Comparison of ENCODE assay signal across 3 cellular contexts in genomic region chr11:30852645-30853044, GRCh38.
TF ChIP-seq lines count a peak whose summit lies in the region.

No MANE protein-coding gene starts in this region.

TF ChIP-seq in A549, 52 proteins besides CTCF, POLR2A, EP300 and RAD21:
- peak; percentile 70 for TF ChIP-seq MAFK (IDR thresholded peaks at IDR 0.05; ENCODE audit: partially characterized antibody)
- TF ChIP-seq FOSB (CRISPR knock-in tag; IDR thresholded peaks at IDR 0.05): no peak
- no peak for TF ChIP-seq MAZ (IDR thresholded peaks at IDR 0.05; ENCODE audit: borderline replicate concordance, low read depth, low read length)
- TF ChIP-seq, protein P1, sequence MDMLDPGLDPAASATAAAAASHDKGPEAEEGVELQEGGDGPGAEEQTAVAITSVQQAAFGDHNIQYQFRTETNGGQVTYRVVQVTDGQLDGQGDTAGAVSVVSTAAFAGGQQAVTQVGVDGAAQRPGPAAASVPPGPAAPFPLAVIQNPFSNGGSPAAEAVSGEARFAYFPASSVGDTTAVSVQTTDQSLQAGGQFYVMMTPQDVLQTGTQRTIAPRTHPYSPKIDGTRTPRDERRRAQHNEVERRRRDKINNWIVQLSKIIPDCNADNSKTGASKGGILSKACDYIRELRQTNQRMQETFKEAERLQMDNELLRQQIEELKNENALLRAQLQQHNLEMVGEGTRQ (IDR thresholded peaks at IDR 0.05): no peak
- no peak for TF ChIP-seq EHMT2 (IDR thresholded peaks at IDR 0.05; ENCODE audit: low read depth)

TF ChIP-seq in IMR-90, 13 proteins besides CTCF, POLR2A, EP300 and RAD21:
- TF ChIP-seq MAFK (IDR thresholded peaks at IDR 0.05; ENCODE audit: low read depth, low read length) (peak; percentile 64), BHLHE40 (IDR thresholded peaks at IDR 0.05; ENCODE audit: low read depth, low read length) (no peak), CEBPB (IDR thresholded peaks at IDR 0.05; ENCODE audit: low read depth, low read length) (no peak)
TF ChIP-seq in IMR-90: peak in this region for 1.

TF ChIP-seq in H1, 55 proteins besides CTCF, POLR2A, EP300 and RAD21:
- TF ChIP-seq YY1 (IDR thresholded peaks at IDR 0.05; ENCODE audit: low read depth, low read length) (no peak), GTF2F1 (IDR thresholded peaks at IDR 0.05; ENCODE audit: borderline replicate concordance, low read depth, low read length) (no peak), MAFK (IDR thresholded peaks at IDR 0.05; ENCODE audit: low read depth, low read length) (no peak), EZH2 (IDR thresholded peaks at IDR 0.05; ENCODE audit: low read depth, low read length, severe bottlenecking) (no peak), TEAD4 (IDR thresholded peaks at IDR 0.05; ENCODE audit: low read depth, low read length) (no peak), RBBP5 (IDR thresholded peaks at IDR 0.05; ENCODE audit: borderline replicate concordance, low read depth, low read length) (no peak), KDM4A (IDR thresholded peaks at IDR 0.05; ENCODE audit: low read depth, low read length, severe bottlenecking) (no peak), SIN3A (conservative IDR thresholded peaks at IDR 0.05 in 1 of 2, IDR thresholded peaks at IDR 0.05 in 1 of 2; ENCODE audit: low read depth in 1 of 2, low read length in 2 of 2) (no peak), ZNF274 (IDR thresholded peaks at IDR 0.05; ENCODE audit: borderline replicate concordance, extremely low read depth, low read length) (no peak), TAF1 (IDR thresholded peaks at IDR 0.05; ENCODE audit: low read depth, low read length) (no peak)
TF ChIP-seq in H1: peak in this region for 0.
